24 cellular contexts compared by ENCODE assay signal in the genomic region with DNA sequence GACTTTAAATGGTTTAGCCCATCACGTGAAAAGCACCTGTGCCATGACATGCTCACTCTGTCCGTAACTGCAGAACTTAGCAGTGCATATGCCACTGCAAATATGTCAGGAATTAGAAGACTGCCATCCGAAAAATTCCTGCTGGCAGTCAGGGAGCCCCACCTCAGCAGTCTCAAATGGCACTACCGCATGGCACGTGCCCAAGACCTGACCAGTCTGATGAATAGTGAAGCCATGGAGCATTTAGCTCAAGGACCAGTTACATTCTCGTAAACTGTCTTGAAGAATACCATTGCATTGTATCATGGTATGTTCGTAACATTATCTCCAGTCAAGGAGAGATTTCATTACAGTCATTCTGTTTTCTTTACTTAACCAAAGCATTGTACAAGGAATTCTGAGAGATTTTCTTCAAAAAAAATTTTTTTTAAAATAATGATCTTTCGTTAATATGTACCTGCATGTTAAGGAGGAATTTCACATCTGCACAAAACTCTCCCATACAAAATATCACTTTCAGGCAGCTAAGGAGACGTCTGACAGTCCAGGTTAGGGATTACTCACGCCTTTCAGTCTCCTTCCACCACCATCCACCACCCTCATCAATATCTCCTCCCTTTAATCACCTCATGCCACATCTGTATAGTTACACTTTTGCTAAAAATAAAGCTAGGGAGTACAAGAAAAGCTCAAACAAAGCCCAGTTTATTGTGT.
DNase-seq lines count a peak whose midpoint lies in the region; ATAC-seq and TF ChIP-seq lines count a peak whose summit lies in the region.
"Had no signal": no experiment of that assay in that cellular context is flagged by ENCODE, and none has a peak within 500 bp of the region (broad histone marks: within the 10 kb centered on the region; RNA-seq: fewer than 3 reads in every experiment).

No MANE protein-coding gene starts in this region.

- ATAC-seq in RWPE2 (ENCODE audit: low read depth) (peak; percentile 50), body of pancreas (no peak)
- ATAC-seq: activated CD8-positive, alpha-beta T cell treated with anti-CD3 and anti-CD28 coated beads for 36 hours; left cardiac atrium; natural killer cell treated with Interleukin-12 subunit alpha and Interleukin-12 subunit beta and Interleukin-15 and Interleukin-18, amount 100 ng/mL, for 72 hours had no signal

- H3K36me3 Mint-ChIP-seq in endothelial cell (ENCODE audit: low read depth, unreplicated experiment) = no peaks in the 10 kb centered on the region
- H3K36me3 Mint-ChIP-seq: natural killer cell treated with Interleukin-12 subunit alpha and Interleukin-12 subunit beta and Interleukin-15 and Interleukin-18, amount 100 ng/mL, for 72 hours had no signal

- intact Hi-C loops in body of pancreas (cut with DNase I) = no loop called here

- H3K4me1 ChIP-seq in RWPE2 (ENCODE audit: insufficient read depth, poor library complexity, severe bottlenecking) (peaks cover 22% of the 10 kb centered on the region), body of pancreas (no peaks in the 10 kb centered on the region)
- H3K4me1 ChIP-seq: parathyroid adenoma, sigmoid colon had no signal

- H3K27me3 ChIP-seq in RWPE2 (ENCODE audit: insufficient read depth, poor library complexity, severe bottlenecking) (no peaks in the 10 kb centered on the region), body of pancreas (no peaks in the 10 kb centered on the region)

- WGBS in body of pancreas, 2 donors = 49 to 54% methylated on average over 10 of the region's 10 CpGs

- H3K4me3 ChIP-seq in AG10803 (ENCODE audit: low read length) (no peak overlapping the region), RWPE2 (ENCODE audit: severe bottlenecking) (no peak overlapping the region), body of pancreas (no peak overlapping the region)
- H3K4me3 ChIP-seq: sigmoid colon had no signal

- DNase-seq in AG10803 (ENCODE audit: low read depth) (peak; percentile 10), HS-27A (ENCODE audit: low read depth) (peak; percentile 95), RWPE2 (ENCODE audit: low spot score) (no peak), myocyte (ENCODE audit: low read depth) (peak; percentile 86), body of pancreas (no peak), DMS79 treated with DMSO at 0.1 percent for 48 hours (lab: John Stamatoyannopoulos, UW) (no peak), endothelial cell (ENCODE audit: low spot score) (no peak), NAMALWA (ENCODE audit: low spot score) (no peak)
- DNase-seq: activated CD8-positive, alpha-beta T cell treated with anti-CD3 and anti-CD28 coated beads for 36 hours; activated effector memory CD4-positive, alpha-beta T cell treated with anti-CD3 and anti-CD28 coated beads, Interleukin-2, amount 50 U/mL, for 16 hours; activated T-cell treated with anti-CD3 and anti-CD28 coated beads for 4 hours; cortex of kidney; endodermal cell; GDM1; H7; Kasumi-1; left cardiac atrium; NCI-H1436; NCI-H2171; NCI-H524 treated with DMSO at 0.1 percent for 48 hours; sigmoid colon; T-helper 9 cell had no signal

- no peaks in the 10 kb centered on the region for H3K4me1 Mint-ChIP-seq in endothelial cell (ENCODE audit: unreplicated experiment)

- TF ChIP-seq POLR2A in body of pancreas (IDR thresholded peaks at IDR 0.05) = no peak

- no peaks in the 10 kb centered on the region for H3K27me3 Mint-ChIP-seq in endothelial cell (ENCODE audit: unreplicated experiment)

- H3K9me3 ChIP-seq in RWPE2 (ENCODE audit: severe bottlenecking) (no peaks in the 10 kb centered on the region), body of pancreas (no peaks in the 10 kb centered on the region)
- H3K9me3 ChIP-seq: sigmoid colon had no signal

- H3K9me3 Mint-ChIP-seq in endothelial cell (ENCODE audit: unreplicated experiment) = no peaks in the 10 kb centered on the region
- H3K9me3 Mint-ChIP-seq: activated CD8-positive, alpha-beta T cell treated with anti-CD3 and anti-CD28 coated beads for 36 hours; endodermal cell; natural killer cell treated with Interleukin-12 subunit alpha and Interleukin-12 subunit beta and Interleukin-15 and Interleukin-18, amount 100 ng/mL, for 72 hours had no signal

- TF ChIP-seq CTCF in AG10803 (conservative IDR thresholded peaks at IDR 0.05; ENCODE audit: low read length) = no peak
- no peak for TF ChIP-seq CTCF in RWPE2 (IDR thresholded peaks at IDR 0.05; ENCODE audit: poor library complexity, severe bottlenecking)
- TF ChIP-seq CTCF in body of pancreas (IDR thresholded peaks at IDR 0.05) = no peak
- TF ChIP-seq CTCF in endothelial cell (IDR thresholded peaks at IDR 0.05; ENCODE audit: unreplicated experiment) = no peak

- H3K27ac ChIP-seq in RWPE2 (ENCODE audit: poor library complexity, severe bottlenecking) (peak overlapping the region; percentile 79), body of pancreas (no peak overlapping the region)
- H3K27ac ChIP-seq: parathyroid adenoma, sigmoid colon had no signal

- no peak overlapping the region for H3K4me3 Mint-ChIP-seq in endothelial cell (ENCODE audit: unreplicated experiment)
- H3K4me3 Mint-ChIP-seq: activated CD8-positive, alpha-beta T cell treated with anti-CD3 and anti-CD28 coated beads for 36 hours; endodermal cell; natural killer cell treated with Interleukin-12 subunit alpha and Interleukin-12 subunit beta and Interleukin-15 and Interleukin-18, amount 100 ng/mL, for 72 hours had no signal

- H3K36me3 ChIP-seq in RWPE2 (ENCODE audit: low read depth) = no peaks in the 10 kb centered on the region
- no peaks in the 10 kb centered on the region for H3K36me3 ChIP-seq in body of pancreas (replicated peaks in 1 of 2; ENCODE audit: insufficient read depth in 1 of 2, low read depth in 2 of 2)
- H3K36me3 ChIP-seq: sigmoid colon had no signal

- no peak overlapping the region for H3K27ac Mint-ChIP-seq in endothelial cell (ENCODE audit: unreplicated experiment)
- H3K27ac Mint-ChIP-seq: activated CD8-positive, alpha-beta T cell treated with anti-CD3 and anti-CD28 coated beads for 36 hours; endodermal cell; natural killer cell treated with Interleukin-12 subunit alpha and Interleukin-12 subunit beta and Interleukin-15 and Interleukin-18, amount 100 ng/mL, for 72 hours had no signal

Comparison
In these comparisons a context has a peak if more than half of its experiments do, and no peak if none do; other contexts are left out.
1. DNase-seq: peak in AG10803 (single experiment), HS-27A (single experiment) and myocyte (single experiment); none in RWPE2 (single experiment), body of pancreas (0 of 4), DMS79 treated with DMSO at 0.1 percent for 48 hours (single experiment), endothelial cell (single experiment) and NAMALWA (single experiment).